In genomic region chr7:66050990-66051424, GRCh38 we compare ENCODE assay signal across 1 cellular context.
TF ChIP-seq lines count a peak whose summit lies in the region.

No MANE protein-coding gene starts in this region.

TF ChIP-seq in HepG2, 621 proteins besides CTCF, POLR2A, EP300 and RAD21 (continued from another document):
- TF ChIP-seq SOX6 (IDR thresholded peaks at IDR 0.05) (no peak), SOX6 (CRISPR knock-in tag; IDR thresholded peaks at IDR 0.05) (peak; percentile 36; the same call in 1 of the 2 replicates)
